ENCODE assay signal across 1 cellular context in genomic region chr15:40108855-40109735, GRCh38.
A peak's percentile ranks its signal among the peaks of the same experiment; 100 is the strongest.
TF ChIP-seq lines count a peak whose summit lies in the region.

A gene with protein sequence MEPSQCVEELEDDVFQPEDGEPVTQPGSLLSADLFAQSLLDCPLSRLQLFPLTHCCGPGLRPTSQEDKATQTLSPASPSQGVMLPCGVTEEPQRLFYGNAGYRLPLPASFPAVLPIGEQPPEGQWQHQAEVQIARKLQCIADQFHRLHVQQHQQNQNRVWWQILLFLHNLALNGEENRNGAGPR (minus strand): TSS chr15:40108879. CDS start chr15:40106086, 2,793 bp downstream.

TF ChIP-seq in HepG2, 621 proteins besides CTCF, POLR2A, EP300 and RAD21 (continued from another document and continues in another):
- TF ChIP-seq BCLAF1 (IDR thresholded peaks at IDR 0.05) = no peak
- TF ChIP-seq BORCS8-MEF2B (CRISPR knock-in tag; IDR thresholded peaks at IDR 0.05) = peak; percentile 85; the same call in 1 of the 2 replicates
- TF ChIP-seq, protein P1, sequence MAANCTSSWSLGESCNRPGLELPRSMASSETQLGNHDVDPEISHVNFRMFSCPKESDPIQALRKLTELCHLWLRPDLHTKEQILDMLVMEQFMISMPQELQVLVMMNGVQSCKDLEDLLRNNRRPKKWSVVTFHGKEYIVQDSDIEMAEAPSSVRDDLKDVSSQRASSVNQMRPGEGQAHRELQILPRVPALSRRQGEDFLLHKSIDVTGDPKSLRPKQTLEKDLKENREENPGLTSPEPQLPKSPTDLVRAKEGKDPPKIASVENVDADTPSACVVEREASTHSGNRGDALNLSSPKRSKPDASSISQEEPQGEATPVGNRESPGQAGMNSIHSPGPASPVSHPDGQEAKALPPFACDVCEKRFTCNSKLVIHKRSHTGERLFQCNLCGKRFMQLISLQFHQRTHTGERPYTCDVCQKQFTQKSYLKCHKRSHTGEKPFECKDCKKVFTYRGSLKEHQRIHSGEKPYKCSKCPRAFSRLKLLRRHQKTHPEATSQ (CRISPR knock-in tag; IDR thresholded peaks at IDR 0.05; ENCODE audit: borderline replicate concordance) = 0 out of 2 replicates have a peak, but pooled peaks have one; percentile 59
- TF ChIP-seq ZNF362 (CRISPR knock-in tag; IDR thresholded peaks at IDR 0.05; ENCODE audit: borderline replicate concordance) = peak; percentile 89; the same call in 1 of the 2 replicates
- TF ChIP-seq, protein P2, sequence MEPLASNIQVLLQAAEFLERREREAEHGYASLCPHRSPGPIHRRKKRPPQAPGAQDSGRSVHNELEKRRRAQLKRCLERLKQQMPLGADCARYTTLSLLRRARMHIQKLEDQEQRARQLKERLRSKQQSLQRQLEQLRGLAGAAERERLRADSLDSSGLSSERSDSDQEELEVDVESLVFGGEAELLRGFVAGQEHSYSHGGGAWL (CRISPR knock-in tag; IDR thresholded peaks at IDR 0.05) = 0 out of 2 replicates have a peak, but pooled peaks have one; percentile 61
- TF ChIP-seq POGZ (CRISPR knock-in tag; IDR thresholded peaks at IDR 0.05) = peak; percentile 90
- no peak for TF ChIP-seq NCOA1 (CRISPR knock-in tag; IDR thresholded peaks at IDR 0.05)
- TF ChIP-seq ZNF672 (CRISPR knock-in tag; IDR thresholded peaks at IDR 0.05) = no peak
- no peak for TF ChIP-seq ZNF747 (CRISPR knock-in tag; IDR thresholded peaks at IDR 0.05; ENCODE audit: borderline replicate concordance)
- TF ChIP-seq PHF20 (CRISPR knock-in tag; IDR thresholded peaks at IDR 0.05) = no peak
- no peak for TF ChIP-seq NR3C1 (CRISPR knock-in tag; IDR thresholded peaks at IDR 0.05)
- 0 out of 2 replicates have a peak, but pooled peaks have one; percentile 44 for TF ChIP-seq FIP1L1 (IDR thresholded peaks at IDR 0.05; ENCODE audit: borderline replicate concordance, insufficient read depth, low read depth, low read length)
- TF ChIP-seq ZNF354B (CRISPR knock-in tag; IDR thresholded peaks at IDR 0.05) = 0 out of 2 replicates have a peak, but pooled peaks have one; percentile 30
- no peak for TF ChIP-seq ZFP41 (CRISPR knock-in tag; IDR thresholded peaks at IDR 0.05; ENCODE audit: borderline replicate concordance)
- TF ChIP-seq TEAD3 (CRISPR knock-in tag; optimal IDR thresholded peaks at IDR 0.05; ENCODE audit: borderline replicate concordance) = peak; percentile 86
- peak; percentile 32; the same call in 1 of the 2 replicates for TF ChIP-seq GLI4 (CRISPR knock-in tag; IDR thresholded peaks at IDR 0.05; ENCODE audit: borderline replicate concordance)
- TF ChIP-seq MTF1 (CRISPR knock-in tag; IDR thresholded peaks at IDR 0.05) = no peak
- TF ChIP-seq ZSCAN31 (CRISPR knock-in tag; IDR thresholded peaks at IDR 0.05; ENCODE audit: low read depth) = peak; percentile 88
- TF ChIP-seq, protein P3, sequence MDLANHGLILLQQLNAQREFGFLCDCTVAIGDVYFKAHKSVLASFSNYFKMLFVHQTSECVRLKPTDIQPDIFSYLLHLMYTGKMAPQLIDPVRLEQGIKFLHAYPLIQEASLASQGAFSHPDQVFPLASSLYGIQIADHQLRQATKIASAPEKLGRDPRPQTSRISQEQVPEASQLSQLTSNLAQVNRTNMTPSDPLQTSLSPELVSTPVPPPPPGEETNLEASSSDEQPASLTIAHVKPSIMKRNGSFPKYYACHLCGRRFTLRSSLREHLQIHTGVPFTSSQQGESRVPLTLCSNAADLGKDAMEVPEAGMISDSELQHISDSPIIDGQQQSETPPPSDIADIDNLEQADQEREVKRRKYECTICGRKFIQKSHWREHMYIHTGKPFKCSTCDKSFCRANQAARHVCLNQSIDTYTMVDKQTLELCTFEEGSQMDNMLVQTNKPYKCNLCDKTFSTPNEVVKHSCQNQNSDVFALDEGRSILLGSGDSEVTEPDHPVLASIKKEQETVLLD (CRISPR knock-in tag; IDR thresholded peaks at IDR 0.05; ENCODE audit: low read depth) = no peak
- peak; percentile 61; the same call in 1 of the 2 replicates for TF ChIP-seq ZNF580 (CRISPR knock-in tag; IDR thresholded peaks at IDR 0.05; ENCODE audit: borderline replicate concordance, low read depth)
- peak; percentile 91 for TF ChIP-seq RFXAP (CRISPR knock-in tag; IDR thresholded peaks at IDR 0.05; ENCODE audit: borderline replicate concordance)
- TF ChIP-seq ZNF513 (CRISPR knock-in tag; conservative IDR thresholded peaks at IDR 0.05) = no peak
- TF ChIP-seq RFX5 (IDR thresholded peaks at IDR 0.05; ENCODE audit: low read depth, low read length) = peak; percentile 70
- TF ChIP-seq, protein P4, sequence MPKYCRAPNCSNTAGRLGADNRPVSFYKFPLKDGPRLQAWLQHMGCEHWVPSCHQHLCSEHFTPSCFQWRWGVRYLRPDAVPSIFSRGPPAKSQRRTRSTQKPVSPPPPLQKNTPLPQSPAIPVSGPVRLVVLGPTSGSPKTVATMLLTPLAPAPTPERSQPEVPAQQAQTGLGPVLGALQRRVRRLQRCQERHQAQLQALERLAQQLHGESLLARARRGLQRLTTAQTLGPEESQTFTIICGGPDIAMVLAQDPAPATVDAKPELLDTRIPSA (CRISPR knock-in tag; IDR thresholded peaks at IDR 0.05; ENCODE audit: borderline replicate concordance) = no peak
- no peak; the same call in 1 of the 2 replicates for TF ChIP-seq BCL3 (CRISPR knock-in tag; IDR thresholded peaks at IDR 0.05)
- TF ChIP-seq HDAC1 (CRISPR knock-in tag; IDR thresholded peaks at IDR 0.05) = peak; percentile 68
- no peak; the same call in 1 of the 2 replicates for TF ChIP-seq JUN (CRISPR knock-in tag; IDR thresholded peaks at IDR 0.05)
- TF ChIP-seq, protein P5, sequence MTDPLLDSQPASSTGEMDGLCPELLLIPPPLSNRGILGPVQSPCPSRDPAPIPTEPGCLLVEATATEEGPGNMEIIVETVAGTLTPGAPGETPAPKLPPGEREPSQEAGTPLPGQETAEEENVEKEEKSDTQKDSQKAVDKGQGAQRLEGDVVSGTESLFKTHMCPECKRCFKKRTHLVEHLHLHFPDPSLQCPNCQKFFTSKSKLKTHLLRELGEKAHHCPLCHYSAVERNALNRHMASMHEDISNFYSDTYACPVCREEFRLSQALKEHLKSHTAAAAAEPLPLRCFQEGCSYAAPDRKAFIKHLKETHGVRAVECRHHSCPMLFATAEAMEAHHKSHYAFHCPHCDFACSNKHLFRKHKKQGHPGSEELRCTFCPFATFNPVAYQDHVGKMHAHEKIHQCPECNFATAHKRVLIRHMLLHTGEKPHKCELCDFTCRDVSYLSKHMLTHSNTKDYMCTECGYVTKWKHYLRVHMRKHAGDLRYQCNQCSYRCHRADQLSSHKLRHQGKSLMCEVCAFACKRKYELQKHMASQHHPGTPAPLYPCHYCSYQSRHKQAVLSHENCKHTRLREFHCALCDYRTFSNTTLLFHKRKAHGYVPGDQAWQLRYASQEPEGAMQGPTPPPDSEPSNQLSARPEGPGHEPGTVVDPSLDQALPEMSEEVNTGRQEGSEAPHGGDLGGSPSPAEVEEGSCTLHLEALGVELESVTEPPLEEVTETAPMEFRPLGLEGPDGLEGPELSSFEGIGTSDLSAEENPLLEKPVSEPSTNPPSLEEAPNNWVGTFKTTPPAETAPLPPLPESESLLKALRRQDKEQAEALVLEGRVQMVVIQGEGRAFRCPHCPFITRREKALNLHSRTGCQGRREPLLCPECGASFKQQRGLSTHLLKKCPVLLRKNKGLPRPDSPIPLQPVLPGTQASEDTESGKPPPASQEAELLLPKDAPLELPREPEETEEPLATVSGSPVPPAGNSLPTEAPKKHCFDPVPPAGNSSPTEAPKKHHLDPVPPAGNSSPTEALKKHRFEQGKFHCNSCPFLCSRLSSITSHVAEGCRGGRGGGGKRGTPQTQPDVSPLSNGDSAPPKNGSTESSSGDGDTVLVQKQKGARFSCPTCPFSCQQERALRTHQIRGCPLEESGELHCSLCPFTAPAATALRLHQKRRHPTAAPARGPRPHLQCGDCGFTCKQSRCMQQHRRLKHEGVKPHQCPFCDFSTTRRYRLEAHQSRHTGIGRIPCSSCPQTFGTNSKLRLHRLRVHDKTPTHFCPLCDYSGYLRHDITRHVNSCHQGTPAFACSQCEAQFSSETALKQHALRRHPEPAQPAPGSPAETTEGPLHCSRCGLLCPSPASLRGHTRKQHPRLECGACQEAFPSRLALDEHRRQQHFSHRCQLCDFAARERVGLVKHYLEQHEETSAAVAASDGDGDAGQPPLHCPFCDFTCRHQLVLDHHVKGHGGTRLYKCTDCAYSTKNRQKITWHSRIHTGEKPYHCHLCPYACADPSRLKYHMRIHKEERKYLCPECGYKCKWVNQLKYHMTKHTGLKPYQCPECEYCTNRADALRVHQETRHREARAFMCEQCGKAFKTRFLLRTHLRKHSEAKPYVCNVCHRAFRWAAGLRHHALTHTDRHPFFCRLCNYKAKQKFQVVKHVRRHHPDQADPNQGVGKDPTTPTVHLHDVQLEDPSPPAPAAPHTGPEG (CRISPR knock-in tag; IDR thresholded peaks at IDR 0.05) = 0 out of 2 replicates have a peak, but pooled peaks have one; percentile 60
- TF ChIP-seq, protein P6, sequence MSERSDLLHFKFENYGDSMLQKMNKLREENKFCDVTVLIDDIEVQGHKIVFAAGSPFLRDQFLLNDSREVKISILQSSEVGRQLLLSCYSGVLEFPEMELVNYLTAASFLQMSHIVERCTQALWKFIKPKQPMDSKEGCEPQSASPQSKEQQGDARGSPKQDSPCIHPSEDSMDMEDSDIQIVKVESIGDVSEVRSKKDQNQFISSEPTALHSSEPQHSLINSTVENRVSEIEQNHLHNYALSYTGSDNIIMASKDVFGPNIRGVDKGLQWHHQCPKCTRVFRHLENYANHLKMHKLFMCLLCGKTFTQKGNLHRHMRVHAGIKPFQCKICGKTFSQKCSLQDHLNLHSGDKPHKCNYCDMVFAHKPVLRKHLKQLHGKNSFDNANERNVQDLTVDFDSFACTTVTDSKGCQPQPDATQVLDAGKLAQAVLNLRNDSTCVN (CRISPR knock-in tag; IDR thresholded peaks at IDR 0.05; ENCODE audit: borderline replicate concordance) = peak; percentile 54; the same call in 1 of the 2 replicates
- no peak for TF ChIP-seq SYNCRIP (IDR thresholded peaks at IDR 0.05; ENCODE audit: insufficient read depth, low read depth, low read length)
- TF ChIP-seq, protein P7, sequence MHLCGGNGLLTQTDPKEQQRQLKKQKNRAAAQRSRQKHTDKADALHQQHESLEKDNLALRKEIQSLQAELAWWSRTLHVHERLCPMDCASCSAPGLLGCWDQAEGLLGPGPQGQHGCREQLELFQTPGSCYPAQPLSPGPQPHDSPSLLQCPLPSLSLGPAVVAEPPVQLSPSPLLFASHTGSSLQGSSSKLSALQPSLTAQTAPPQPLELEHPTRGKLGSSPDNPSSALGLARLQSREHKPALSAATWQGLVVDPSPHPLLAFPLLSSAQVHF (CRISPR knock-in tag; IDR thresholded peaks at IDR 0.05) = no peak
- TF ChIP-seq ZFP1 (CRISPR knock-in tag; IDR thresholded peaks at IDR 0.05) = 0 out of 2 replicates have a peak, but pooled peaks have one; percentile 21
- TF ChIP-seq ZBTB8A (CRISPR knock-in tag; IDR thresholded peaks at IDR 0.05; ENCODE audit: borderline replicate concordance, low read depth) = 0 out of 2 replicates have a peak, but pooled peaks have one; percentile 46
- TF ChIP-seq ATRX (CRISPR knock-in tag; IDR thresholded peaks at IDR 0.05; ENCODE audit: borderline replicate concordance) = no peak
- TF ChIP-seq ZNF550 (CRISPR knock-in tag; IDR thresholded peaks at IDR 0.05; ENCODE audit: borderline replicate concordance) = no peak
- no peak for TF ChIP-seq FOXA1 (IDR thresholded peaks at IDR 0.05)
- TF ChIP-seq FOXA1 (CRISPR knock-in tag; IDR thresholded peaks at IDR 0.05) = 0 out of 2 replicates have a peak, but pooled peaks have one; percentile 15
